Comparison of ENCODE assay signal across 9 cellular contexts in genomic region chr4:4990857-4991540, GRCh38. TPM values are rescaled to one million over a fixed set of nuclear protein-coding genes. Genes with fewer than 3 reads are reported as not detected.
A peak's percentile ranks its signal among the peaks of the same experiment; 100 is the strongest.
DNase-seq lines count a peak whose midpoint lies in the region; ATAC-seq and TF ChIP-seq lines count a peak whose summit lies in the region.
"Had no signal": no experiment of that assay in that cellular context is flagged by ENCODE, and none has a peak within 500 bp of the region (broad histone marks: within the 10 kb centered on the region; RNA-seq: fewer than 3 reads in every experiment).

No MANE protein-coding gene starts in this region.

- H3K9me3 ChIP-seq in mesenchymal stem cell (ENCODE audit: control insufficient read depth, low read length) (no peaks in the 10 kb centered on the region), upper lobe of right lung (no peaks in the 10 kb centered on the region)

- WGBS in mesenchymal stem cell, result 29% methylated on average over 15 of the region's 15 CpGs

- DNase-seq in LHCN-M2 (ENCODE audit: low read depth) (peak; percentile 66), epidermal melanocyte (ENCODE audit: insufficient read length, low spot score) (peak; percentile 54), mesenchymal stem cell (peak; percentile 91), upper lobe of right lung (no peak), NCI-H345 treated with DMSO at 0.1 percent for 48 hours (lab: John Stamatoyannopoulos, UW; ENCODE audit: unreplicated experiment) (no peak), NCI-H510A (lab: John Stamatoyannopoulos, UW) (no peak)
- DNase-seq: NCI-H1436 treated with DMSO at 0.1 percent for 48 hours had no signal

- no peak overlapping the region for H3K23ac ChIP-seq in mesenchymal stem cell (ENCODE audit: low read length in 2 of 2)

- peak overlapping the region in 1 of 2 experiments; percentile 66 for H2BK12ac ChIP-seq in mesenchymal stem cell (ENCODE audit: low read length in 2 of 2)

- no peaks in the 10 kb centered on the region for H3K79me1 ChIP-seq in mesenchymal stem cell (replicated peaks; ENCODE audit: low read length, poor library complexity, severe bottlenecking)

- no peak overlapping the region for H2AK5ac ChIP-seq in mesenchymal stem cell (ENCODE audit: low read length, severe bottlenecking)

- no peak for TF ChIP-seq CTCF in upper lobe of right lung (IDR thresholded peaks at IDR 0.05)

- no peak overlapping the region for H3K4me2 ChIP-seq in mesenchymal stem cell (ENCODE audit: low read length, poor library complexity, severe bottlenecking)

- H3K4me3 ChIP-seq in mesenchymal stem cell (ENCODE audit: insufficient read depth in 1 of 2, low read depth in 1 of 2, low read length in 2 of 2) (peak overlapping the region in 1 of 2 experiments; percentile 54), upper lobe of right lung (no peak overlapping the region)

- H3K27me3 ChIP-seq in mesenchymal stem cell (ENCODE audit: control insufficient read depth in 1 of 2, insufficient read depth in 1 of 2, low read length in 2 of 2), result peaks cover 0 to 12% of the 10 kb centered on the region in 2 experiments
- H3K27me3 ChIP-seq in upper lobe of right lung, result peaks cover 4% of the 10 kb centered on the region

- peak overlapping the region; percentile 31 for H4K91ac ChIP-seq in mesenchymal stem cell (ENCODE audit: low read length)

- no peak overlapping the region for H3K14ac ChIP-seq in mesenchymal stem cell (ENCODE audit: low read length in 2 of 2)

- ATAC-seq in upper lobe of right lung (peak; percentile 19), GM19023 (IDR thresholded peaks at IDR 0.05; ENCODE audit: unreplicated experiment) (no peak)

- H3K9ac ChIP-seq in mesenchymal stem cell (ENCODE audit: low read length), result peak overlapping the region; percentile 85

- H3K4ac ChIP-seq in mesenchymal stem cell (ENCODE audit: low read depth in 1 of 2, low read length in 2 of 2), result peak overlapping the region in 1 of 2 experiments; percentile 15

- H4K8ac ChIP-seq in mesenchymal stem cell (ENCODE audit: low read length), result peak overlapping the region; percentile 1

- no peak overlapping the region for H2AFZ ChIP-seq in mesenchymal stem cell (ENCODE audit: low read depth, low read length)

- H2BK120ac ChIP-seq in mesenchymal stem cell (ENCODE audit: low read depth, low read length), result no peak overlapping the region

- no peak overlapping the region for H2BK15ac ChIP-seq in mesenchymal stem cell (ENCODE audit: low read depth, poor library complexity, severe bottlenecking)

- H2BK5ac ChIP-seq in mesenchymal stem cell (ENCODE audit: low read depth, low read length, poor library complexity, severe bottlenecking), result no peak overlapping the region

- intact Hi-C loops in upper lobe of right lung (cut with DNase I), result no loop called here

- H3K4me1 ChIP-seq in mesenchymal stem cell (ENCODE audit: control insufficient read depth, insufficient read depth, low read depth, low read length) (peaks cover 14% of the 10 kb centered on the region), upper lobe of right lung (no peaks in the 10 kb centered on the region)

- H3K36me3 ChIP-seq in mesenchymal stem cell (ENCODE audit: control insufficient read depth in 1 of 2, insufficient read depth in 2 of 2, low read depth in 1 of 2, low read length in 2 of 2) (no peaks in the 10 kb centered on the region), upper lobe of right lung (no peaks in the 10 kb centered on the region)

- H3K18ac ChIP-seq in mesenchymal stem cell (ENCODE audit: low read depth in 1 of 2, low read length in 2 of 2), result no peak overlapping the region

- H3K27ac ChIP-seq in mesenchymal stem cell (ENCODE audit: low read length, poor library complexity, severe bottlenecking) (no peak overlapping the region), upper lobe of right lung (no peak overlapping the region)
- H3K27ac ChIP-seq: epithelial cell of prostate had no signal

RNA-seq across cellular contexts. Expression of gene CYTL1, which starts 28.3 kb away (rescaled TPM):
- total RNA-seq in LHCN-M2 (2014; rRNA removed), result not detected in 2 replicates
- polyA plus RNA-seq in LHCN-M2 (2012), result 0.19 TPM
- 36.4 TPM for polyA plus RNA-seq in mesenchymal stem cell (2013, experiment 1 of 2)
- polyA plus RNA-seq in mesenchymal stem cell (2013, experiment 2 of 2), result 39.7 TPM
- 11.5 TPM for total RNA-seq in upper lobe of right lung

Comparison
In these comparisons a context has a peak if more than half of its experiments do, and no peak if none do; other contexts are left out.
1. DNase-seq: peak in LHCN-M2 (single experiment), epidermal melanocyte (single experiment) and mesenchymal stem cell (single experiment); none in upper lobe of right lung (single experiment), NCI-H345 treated with DMSO at 0.1 percent for 48 hours (single experiment) and NCI-H510A (single experiment).
2. RNA of gene CYTL1, which starts 28.3 kb away (total RNA-seq): 11.5 TPM in upper lobe of right lung (single experiment); not detected in LHCN-M2; every median in the first group is over 10 times any median in the second.